ENCODE assay signal across 1 cellular context in genomic region chr1:211520641-211521040, GRCh38.
TF ChIP-seq lines count a peak whose summit lies in the region.

No MANE protein-coding gene starts in this region.

TF ChIP-seq in HepG2, 621 proteins besides CTCF, POLR2A, EP300 and RAD21 (continued from another document):
- 0 out of 2 replicates have a peak, but pooled peaks have one; percentile 46 for TF ChIP-seq ZBTB43 (CRISPR knock-in tag; conservative IDR thresholded peaks at IDR 0.05)
- TF ChIP-seq SMYD3 (CRISPR knock-in tag; IDR thresholded peaks at IDR 0.05) = no peak
- 0 out of 2 replicates have a peak, but pooled peaks have one; percentile 43 for TF ChIP-seq TP53 (CRISPR knock-in tag; conservative IDR thresholded peaks at IDR 0.05)
- TF ChIP-seq FOXP4 (CRISPR knock-in tag; IDR thresholded peaks at IDR 0.05) = peak; percentile 49
- TF ChIP-seq ETV5 (CRISPR knock-in tag; IDR thresholded peaks at IDR 0.05; ENCODE audit: borderline replicate concordance) = 0 out of 2 replicates have a peak, but pooled peaks have one; percentile 27
- no peak for TF ChIP-seq ZFP36L2 (CRISPR knock-in tag; IDR thresholded peaks at IDR 0.05)
- TF ChIP-seq IKZF1 (IDR thresholded peaks at IDR 0.05) = no peak
- TF ChIP-seq HMG20B (CRISPR knock-in tag; conservative IDR thresholded peaks at IDR 0.05) = 0 out of 2 replicates have a peak, but pooled peaks have one; percentile 65
- peak; percentile 16; the same call in 1 of the 2 replicates for TF ChIP-seq SALL1 (CRISPR knock-in tag; IDR thresholded peaks at IDR 0.05)
- peak; percentile 69 for TF ChIP-seq CEBPG (CRISPR knock-in tag; IDR thresholded peaks at IDR 0.05)
- 0 out of 2 replicates have a peak, but pooled peaks have one; percentile 36 for TF ChIP-seq HDAC1 (CRISPR knock-in tag; IDR thresholded peaks at IDR 0.05)
- peak; percentile 33; the same call in 1 of the 2 replicates for TF ChIP-seq HNF4A (CRISPR knock-in tag; IDR thresholded peaks at IDR 0.05)
- TF ChIP-seq ZBTB40 (IDR thresholded peaks at IDR 0.05) = no peak
- TF ChIP-seq ZBTB40 (CRISPR knock-in tag; IDR thresholded peaks at IDR 0.05) = no peak
- peak; percentile 25; the same call in 1 of the 2 replicates for TF ChIP-seq RBFOX2 (IDR thresholded peaks at IDR 0.05; ENCODE audit: low read depth, low read length)
- TF ChIP-seq CEBPZ (IDR thresholded peaks at IDR 0.05; ENCODE audit: low read length) = no peak
- TF ChIP-seq ZNF292 (CRISPR knock-in tag; IDR thresholded peaks at IDR 0.05; ENCODE audit: borderline replicate concordance, low read depth) = 0 out of 2 replicates have a peak, but pooled peaks have one; percentile 29
- peak; percentile 83 for TF ChIP-seq ZNF3 (CRISPR knock-in tag; IDR thresholded peaks at IDR 0.05)
- no peak for TF ChIP-seq NCOA5 (CRISPR knock-in tag; IDR thresholded peaks at IDR 0.05)
- TF ChIP-seq MAX (IDR thresholded peaks at IDR 0.05) = no peak
- 0 out of 2 replicates have a peak, but pooled peaks have one; percentile 42 for TF ChIP-seq ADNP (CRISPR knock-in tag; IDR thresholded peaks at IDR 0.05)
- TF ChIP-seq SAP130 (CRISPR knock-in tag; IDR thresholded peaks at IDR 0.05; ENCODE audit: low read depth) = peak; percentile 16; the same call in 1 of the 2 replicates
- TF ChIP-seq SP5 (CRISPR knock-in tag; IDR thresholded peaks at IDR 0.05; ENCODE audit: borderline replicate concordance, low read depth) = peak; percentile 41; the same call in 1 of the 2 replicates
- TF ChIP-seq ONECUT2 (CRISPR knock-in tag; IDR thresholded peaks at IDR 0.05) = peak; percentile 70
- TF ChIP-seq ZBTB7B (CRISPR knock-in tag; IDR thresholded peaks at IDR 0.05) = no peak
- no peak for TF ChIP-seq NFE2L2 (IDR thresholded peaks at IDR 0.05; ENCODE audit: low read length)
- peak; percentile 37; the same call in 1 of the 2 replicates for TF ChIP-seq ZNF644 (CRISPR knock-in tag; IDR thresholded peaks at IDR 0.05; ENCODE audit: low read depth)
- TF ChIP-seq BRD4 (CRISPR knock-in tag; IDR thresholded peaks at IDR 0.05) = 0 out of 2 replicates have a peak, but pooled peaks have one; percentile 50
- 0 out of 2 replicates have a peak, but pooled peaks have one; percentile 35 for TF ChIP-seq TGIF2 (CRISPR knock-in tag; IDR thresholded peaks at IDR 0.05)
- TF ChIP-seq GATAD2A (CRISPR knock-in tag; IDR thresholded peaks at IDR 0.05) = peak; percentile 41; the same call in 1 of the 2 replicates
- TF ChIP-seq ZNF720 (CRISPR knock-in tag; IDR thresholded peaks at IDR 0.05) = no peak
- TF ChIP-seq BCL6 (CRISPR knock-in tag; IDR thresholded peaks at IDR 0.05) = peak; percentile 23; the same call in 1 of the 2 replicates
- peak; percentile 48; the same call in 1 of the 2 replicates for TF ChIP-seq PHF21A (CRISPR knock-in tag; IDR thresholded peaks at IDR 0.05)
- peak; percentile 38; the same call in 1 of the 2 replicates for TF ChIP-seq ZNF574 (CRISPR knock-in tag; IDR thresholded peaks at IDR 0.05)
- TF ChIP-seq KLF15 (CRISPR knock-in tag; IDR thresholded peaks at IDR 0.05; ENCODE audit: borderline replicate concordance) = no peak
- peak; percentile 96 for TF ChIP-seq ZNF160 (CRISPR knock-in tag; IDR thresholded peaks at IDR 0.05)
- TF ChIP-seq MED1 (CRISPR knock-in tag; IDR thresholded peaks at IDR 0.05) = 0 out of 2 replicates have a peak, but pooled peaks have one; percentile 21
- TF ChIP-seq GFI1 (CRISPR knock-in tag; IDR thresholded peaks at IDR 0.05; ENCODE audit: borderline replicate concordance) = peak; percentile 75; the same call in 1 of the 2 replicates
- 0 out of 2 replicates have a peak, but pooled peaks have one; percentile 60 for TF ChIP-seq ZSCAN20 (CRISPR knock-in tag; IDR thresholded peaks at IDR 0.05; ENCODE audit: borderline replicate concordance)
- peak; percentile 8; the same call in 1 of the 2 replicates for TF ChIP-seq ZNF629 (CRISPR knock-in tag; conservative IDR thresholded peaks at IDR 0.05)
